Comparison of ENCODE assay signal across 13 cellular contexts in the genomic region with DNA sequence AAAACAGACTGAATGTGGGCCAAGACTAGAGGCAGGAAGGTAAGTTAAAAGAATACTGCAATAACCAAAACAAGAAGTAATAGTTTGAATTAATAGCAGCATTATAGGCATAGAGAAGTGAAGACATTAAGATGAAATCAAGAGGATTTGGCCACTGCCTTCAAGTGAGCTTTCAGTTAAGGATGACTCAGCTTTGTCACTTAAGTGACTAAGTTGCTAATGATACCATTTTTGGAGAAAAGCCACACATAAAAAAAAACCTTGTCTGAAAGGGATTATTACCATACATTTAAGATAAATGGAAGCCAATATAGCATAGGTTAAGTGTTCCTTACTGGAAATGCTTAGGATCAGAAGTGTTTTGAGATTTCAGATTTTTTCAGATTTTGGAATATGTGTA. TPM values are rescaled to one million over a fixed set of nuclear protein-coding genes. Genes with fewer than 3 reads are reported as not detected.
DNase-seq lines count a peak whose midpoint lies in the region; ATAC-seq, FAIRE-seq and TF ChIP-seq lines count a peak whose summit lies in the region.
"Had no signal": no experiment of that assay in that cellular context is flagged by ENCODE, and none has a peak within 500 bp of the region (broad histone marks: within the 10 kb centered on the region; RNA-seq: fewer than 3 reads in every experiment).

No MANE protein-coding gene starts in this region.

- H4K20me1 ChIP-seq in PC-3 (ENCODE audit: low read length) = no peaks in the 10 kb centered on the region

- H3K36me3 ChIP-seq in breast epithelium = no peaks in the 10 kb centered on the region
- peaks cover 44% of the 10 kb centered on the region for H3K36me3 ChIP-seq in PC-3 (ENCODE audit: low read depth, low read length)
- H3K36me3 ChIP-seq in left lung = peaks cover 0 to 90% of the 10 kb centered on the region in 2 donors

- no peak overlapping the region for H3K4me3 Mint-ChIP-seq in MCF 10A (ENCODE audit: unreplicated experiment)

- H3K27ac ChIP-seq in breast epithelium = no peak overlapping the region
- no peak overlapping the region for H3K27ac ChIP-seq in PC-3 (ENCODE audit: low read length)
- H3K27ac ChIP-seq in left lung = no peak overlapping the region
- H3K27ac ChIP-seq: left ventricle myocardium inferior had no signal

- CTCF ChIA-PET in MCF 10A (lab: Yijun Ruan, JAX) = interaction anchor here (0.6 to 1.8 kb wide), 2 partner anchors 27 to 45 kb away, joined by 3 to 4 read pairs; no protein-coding TSS in a partner anchor
- CTCF ChIA-PET in PC-3 (lab: Charles Lee) = no interaction called here

- no peak overlapping the region for H3K27ac Mint-ChIP-seq in MCF 10A (ENCODE audit: low read depth, unreplicated experiment)

- no peak overlapping the region for H3K4me2 ChIP-seq in PC-3 (ENCODE audit: low read length)

- H3K4me1 Mint-ChIP-seq in MCF 10A (ENCODE audit: insufficient read depth, unreplicated experiment) = peaks cover 4% of the 10 kb centered on the region

- no peak overlapping the region for H3K4me3 ChIP-seq in breast epithelium
- H3K4me3 ChIP-seq in PC-3 (ENCODE audit: low read length) = no peak overlapping the region
- H3K4me3 ChIP-seq in left lung = no peak overlapping the region
- H3K4me3 ChIP-seq: left ventricle myocardium inferior had no signal

- DNase-seq in MCF 10A (ENCODE audit: unreplicated experiment) = peak; percentile 34
- DNase-seq in breast epithelium (ENCODE audit: low spot score in 2 of 2) = no peak
- DNase-seq in PC-3 = peak; percentile 82
- DNase-seq in erythroblast (lab: John Stamatoyannopoulos, UW) = peak; percentile 68 to 81
- DNase-seq in COR-L47 (lab: John Stamatoyannopoulos, UW) = no peak
- no peak for DNase-seq in left lung
- DNase-seq in GM19239 (ENCODE audit: insufficient read length, low spot score) = no peak
- DNase-seq: C1 segment of cervical spinal cord, left ventricle myocardium inferior, NCI-H524, T-helper 9 cell had no signal

- TF ChIP-seq CTCF in MCF 10A (IDR thresholded peaks at IDR 0.05; ENCODE audit: unreplicated experiment) (no peak), breast epithelium (IDR thresholded peaks at IDR 0.05) (no peak), PC-3 (conservative IDR thresholded peaks at IDR 0.05; ENCODE audit: low read depth, low read length) (no peak), left lung (IDR thresholded peaks at IDR 0.05) (no peak)

- no peaks in the 10 kb centered on the region for H3K27me3 Mint-ChIP-seq in MCF 10A (ENCODE audit: insufficient read depth, unreplicated experiment)

- no peaks in the 10 kb centered on the region for H3K9me2 ChIP-seq in PC-3 (replicated peaks; ENCODE audit: low read length)

- intact Hi-C loops in MCF 10A (cut with micrococcal nuclease) = no loop called here
- intact Hi-C loops in breast epithelium (cut with DNase I; ENCODE audit: low total_unique reads) = no loop called here
- intact Hi-C loops in PC-3 (cut with micrococcal nuclease) = no loop called here
- intact Hi-C loops in left lung (cut with DNase I) = no loop called here

- no peak overlapping the region for H2AFZ ChIP-seq in PC-3 (ENCODE audit: low read length)

- no peaks in the 10 kb centered on the region for H3K79me2 ChIP-seq in PC-3 (ENCODE audit: low read length)

- H3K27me3 ChIP-seq in breast epithelium (no peaks in the 10 kb centered on the region), PC-3 (ENCODE audit: low read length) (no peaks in the 10 kb centered on the region), left lung (no peaks in the 10 kb centered on the region)

- FAIRE-seq in GM19239 (lab: Jason Lieb, UNC) = no peak
- FAIRE-seq: endometrium had no signal

- no peaks in the 10 kb centered on the region for H3F3A ChIP-seq in PC-3 (ENCODE audit: low read length, unreplicated experiment)

- H3K9me3 Mint-ChIP-seq in MCF 10A (ENCODE audit: unreplicated experiment) = no peaks in the 10 kb centered on the region

- TF ChIP-seq POLR2A in breast epithelium (IDR thresholded peaks at IDR 0.05) (no peak), erythroblast (IDR thresholded peaks at IDR 0.05; ENCODE audit: low read length) (no peak)

- H3K9me3 ChIP-seq in breast epithelium (no peaks in the 10 kb centered on the region), PC-3 (ENCODE audit: low read length) (no peaks in the 10 kb centered on the region), left lung (no peaks in the 10 kb centered on the region)
- H3K9me3 ChIP-seq: left ventricle myocardium inferior had no signal

- POLR2A ChIA-PET in MCF 10A (lab: Yijun Ruan, JAX) = no interaction called here
- POLR2A ChIA-PET in PC-3 (lab: Charles Lee; ENCODE audit: unreplicated experiment) = no interaction called here

- no peaks in the 10 kb centered on the region for H3K4me1 ChIP-seq in breast epithelium
- H3K4me1 ChIP-seq in PC-3 (ENCODE audit: insufficient read depth, low read length) = peaks cover 24% of the 10 kb centered on the region
- H3K4me1 ChIP-seq in left lung = no peaks in the 10 kb centered on the region
- H3K4me1 ChIP-seq: left ventricle myocardium inferior had no signal

- no peak overlapping the region for H3K9ac ChIP-seq in PC-3 (ENCODE audit: low read length)

- ATAC-seq in PC-3 (peak; percentile 66), HG02870 (IDR thresholded peaks at IDR 0.05; ENCODE audit: unreplicated experiment) (no peak), left lung (no peak)

- peaks cover 86% of the 10 kb centered on the region for H3K36me3 Mint-ChIP-seq in MCF 10A (ENCODE audit: insufficient read depth, unreplicated experiment)

- BruUV-seq in MCF 10A (replicated peaks; lab: Mats Ljungman, UMichigan) (no TSS peak), PC-3 (replicated peaks; lab: Mats Ljungman, UMichigan) (no TSS peak)

RNA-seq across cellular contexts. Expression of gene ECPAS, which starts 57.0 kb away (rescaled TPM):
- total RNA-seq in MCF 10A (2022) = 140 and 152 TPM in 2 replicates
- 100 to 1,000 TPM in 1 of 3 donors, 10 to 100 TPM in 2; 91.6 to 159 (median 94.1) TPM for total RNA-seq in breast epithelium
- 69.0 and 87.3 TPM in 2 replicates for total RNA-seq in PC-3 (2014; rRNA removed)
- total RNA-seq in left lung = 10 to 100 TPM; 77.4 to 91.8 TPM

Comparison
In these comparisons a context has a peak if more than half of its experiments do, and no peak if none do; other contexts are left out.
1. DNase-seq: peak in MCF 10A (single experiment), PC-3 (single experiment) and erythroblast (2 of 2); none in breast epithelium (0 of 2), COR-L47 (single experiment), left lung (0 of 2) and GM19239 (single experiment).